18 cellular contexts compared by ENCODE assay signal in genomic region chr9:105126233-105126632, GRCh38.
DNase-seq lines count a peak whose midpoint lies in the region; ATAC-seq and TF ChIP-seq lines count a peak whose summit lies in the region.
"Had no signal": no experiment of that assay in that cellular context is flagged by ENCODE, and none has a peak within 500 bp of the region (broad histone marks: within the 10 kb centered on the region; RNA-seq: fewer than 3 reads in every experiment).

No MANE protein-coding gene starts in this region.

- dilution Hi-C loops in IMR-90 (cut with HindIII; ENCODE audit: low sequenced_read_pairs, unreplicated experiment), result no loop called here

- TF ChIP-seq RAD21 in IMR-90 (IDR thresholded peaks at IDR 0.05; ENCODE audit: low read length), result no peak

- H2BK15ac ChIP-seq in IMR-90 (ENCODE audit: low read depth, low read length), result peak overlapping the region; percentile 58; the same call in 2 of the 3 replicates

- H3K27ac Mint-ChIP-seq in CD4-positive, alpha-beta T cell, result peak overlapping the region; percentile 73
- H3K27ac Mint-ChIP-seq in brain (peak overlapping the region; percentile 29 to 87 (median 71)), Calu3 (ENCODE audit: unreplicated experiment) (no peak overlapping the region)
- H3K27ac Mint-ChIP-seq in naive thymus-derived CD4-positive, alpha-beta T cell, result peak overlapping the region in 4 of 9 donors; percentile 2 to 69 (median 50)
- H3K27ac Mint-ChIP-seq: activated CD4-positive, alpha-beta memory T cell treated with anti-CD3 and anti-CD28 coated beads, Interleukin-2, amount 10 ng/mL, durations not matched to agents 7 days and 5 days; activated T-cell treated with anti-CD3 and anti-CD28 coated beads, Interleukin-2, amount 50 U/mL, for 72 hours had no signal

- H3K4me3 ChIP-seq in IMR-90 (ENCODE audit: insufficient read depth, low read depth, low read length), result no peak overlapping the region
- no peak overlapping the region for H3K4me3 ChIP-seq in naive thymus-derived CD4-positive, alpha-beta T cell (ENCODE audit: low read length)
- H3K4me3 ChIP-seq: testis had no signal

- H3K27me3 ChIP-seq in CD4-positive, alpha-beta T cell (ENCODE audit: control insufficient read depth, insufficient read depth, low read length), result no peaks in the 10 kb centered on the region
- no peaks in the 10 kb centered on the region for H3K27me3 ChIP-seq in IMR-90 (ENCODE audit: control insufficient read depth, insufficient read depth, low read length)
- H3K27me3 ChIP-seq in naive thymus-derived CD4-positive, alpha-beta T cell (ENCODE audit: control insufficient read depth in 2 of 2, insufficient read depth in 2 of 2, low read length in 2 of 2), result no peaks in the 10 kb centered on the region
- H3K27me3 ChIP-seq: foreskin keratinocyte, testis had no signal

- intact Hi-C loops in CD4-positive, alpha-beta T cell (cut with DNase I, micrococcal nuclease), result loop anchor here (2.0 to 5.0 kb wide), 4 partner anchors 74 to 279 kb away; partner anchors contain the start of gene ABCA1 (in 1 of the 2)
- intact Hi-C loops in IMR-90 (cut with micrococcal nuclease) (loop anchor here (5.0 kb wide), 1 partner anchor 134 kb away; no protein-coding TSS in a partner anchor), Calu3 (cut with micrococcal nuclease; ENCODE audit: unreplicated experiment) (no loop called here)
- intact Hi-C loops in naive thymus-derived CD4-positive, alpha-beta T cell (cut with micrococcal nuclease), result loop anchor here (2.0 to 10.0 kb wide), 5 partner anchors 74 to 1034 kb away; partner anchors contain the start of genes NIPSNAP3A (in 1 of the 2), SMC2 (in 1 of the 2) and TMEM38B (in 1 of the 2)

- DNase-seq in CD4-positive, alpha-beta T cell, result no peak
- DNase-seq in IMR-90, result peak; percentile 24
- DNase-seq in naive thymus-derived CD4-positive, alpha-beta T cell, result no peak
- no peak for DNase-seq in Calu3
- DNase-seq in occipital lobe (lab: John Stamatoyannopoulos, UW), result no peak
- DNase-seq in cortex of kidney (lab: John Stamatoyannopoulos, UW), result no peak
- DNase-seq: activated CD4-positive, alpha-beta memory T cell treated with anti-CD3 and anti-CD28 coated beads, Interleukin-2, amount 10 ng/mL, durations not matched to agents 7 days and 5 days; activated T-cell treated with anti-CD3 and anti-CD28 coated beads, Interleukin-2, amount 50 U/mL, for 72 hours; foreskin keratinocyte; H9; NCI-H1436; NCI-H774; T-helper 2 cell; testis had no signal

- no peaks in the 10 kb centered on the region for H3K27me3 Mint-ChIP-seq in CD4-positive, alpha-beta T cell
- peaks cover 5% of the 10 kb centered on the region for H3K27me3 Mint-ChIP-seq in brain
- peaks cover 0 to 31% (median 0%) of the 10 kb centered on the region in 5 donors for H3K27me3 Mint-ChIP-seq in naive thymus-derived CD4-positive, alpha-beta T cell
- H3K27me3 Mint-ChIP-seq in Calu3 (ENCODE audit: unreplicated experiment), result peaks cover 9% of the 10 kb centered on the region
- H3K27me3 Mint-ChIP-seq: activated naive CD8-positive, alpha-beta T cell had no signal

- peak overlapping the region; percentile 12 for H2AK5ac ChIP-seq in IMR-90 (ENCODE audit: low read depth, low read length)

- H3K9me1 ChIP-seq in IMR-90 (ENCODE audit: insufficient read depth, low read length), result peaks cover 8% of the 10 kb centered on the region; the same call in 1 of the 2 replicates

- WGBS in IMR-90 (ENCODE audit: extremely low coverage in 2 of 2, insufficient read length in 1 of 2), 2 experiments, result no CpG with 5 or more reads among the region's 1 CpG

- peaks cover 70% of the 10 kb centered on the region for H3K4me1 Mint-ChIP-seq in CD4-positive, alpha-beta T cell (ENCODE audit: low read depth)
- H3K4me1 Mint-ChIP-seq in brain (peaks cover 22% of the 10 kb centered on the region), Calu3 (ENCODE audit: low read depth, unreplicated experiment) (no peaks in the 10 kb centered on the region)
- H3K4me1 Mint-ChIP-seq in naive thymus-derived CD4-positive, alpha-beta T cell, result peaks cover 36 to 72% (median 62%) of the 10 kb centered on the region in 7 donors

- H3K9me3 ChIP-seq in CD4-positive, alpha-beta T cell (ENCODE audit: control insufficient read depth, low read length), result no peaks in the 10 kb centered on the region
- H3K9me3 ChIP-seq in IMR-90 (ENCODE audit: control insufficient read depth, insufficient read depth, low read length), result no peaks in the 10 kb centered on the region
- H3K9me3 ChIP-seq in naive thymus-derived CD4-positive, alpha-beta T cell (ENCODE audit: control insufficient read depth in 2 of 3, low read length in 3 of 3), result no peaks in the 10 kb centered on the region
- H3K9me3 ChIP-seq: testis had no signal

- H2AFZ ChIP-seq in IMR-90 (replicated peaks; ENCODE audit: low read length, poor library complexity), result peak overlapping the region; percentile 67

- no peaks in the 10 kb centered on the region for H3K9me3 Mint-ChIP-seq in CD4-positive, alpha-beta T cell
- peaks cover 0 to 6% (median 4%) of the 10 kb centered on the region in 5 experiments for H3K9me3 Mint-ChIP-seq in brain
- H3K9me3 Mint-ChIP-seq in naive thymus-derived CD4-positive, alpha-beta T cell, result peaks cover 0 to 3% (median 0%) of the 10 kb centered on the region in 11 donors
- no peaks in the 10 kb centered on the region for H3K9me3 Mint-ChIP-seq in Calu3 (ENCODE audit: low read depth, unreplicated experiment)
- H3K9me3 Mint-ChIP-seq: activated CD4-positive, alpha-beta memory T cell treated with anti-CD3 and anti-CD28 coated beads, Interleukin-2, amount 10 ng/mL, durations not matched to agents 7 days and 5 days; activated T-cell treated with anti-CD3 and anti-CD28 coated beads, Interleukin-2, amount 50 U/mL, for 72 hours had no signal

- H3K36me3 ChIP-seq in IMR-90 (ENCODE audit: control insufficient read depth, insufficient read depth, low read length), result no peaks in the 10 kb centered on the region
- H3K36me3 ChIP-seq in naive thymus-derived CD4-positive, alpha-beta T cell (ENCODE audit: control insufficient read depth in 2 of 3, insufficient read depth in 3 of 3, low read length in 3 of 3), result no peaks in the 10 kb centered on the region

- peak overlapping the region; percentile 69 for H2BK5ac ChIP-seq in IMR-90 (ENCODE audit: low read depth, low read length, poor library complexity, severe bottlenecking)

- POLR2A ChIA-PET in CD4-positive, alpha-beta T cell (lab: Charles Lee), result interaction anchor here (1.1 kb wide), 1 partner anchor 11 kb away, joined by 4 read pairs; no protein-coding TSS in a partner anchor
- POLR2A ChIA-PET in IMR-90 (lab: Charles Lee; ENCODE audit: unreplicated experiment), result interaction anchor here (0.6 kb wide), 1 partner anchor 114 kb away, joined by 5 read pairs; no protein-coding TSS in a partner anchor
- POLR2A ChIA-PET in naive thymus-derived CD4-positive, alpha-beta T cell (lab: Charles Lee), result no interaction called here

- H3K4ac ChIP-seq in IMR-90 (ENCODE audit: low read depth, low read length), result peak overlapping the region; percentile 57; the same call in 1 of the 2 replicates

- peak overlapping the region; percentile 71 for H2BK120ac ChIP-seq in IMR-90 (ENCODE audit: low read depth, low read length)

- H3K56ac ChIP-seq in IMR-90 (ENCODE audit: extremely low read depth, insufficient read depth, low read length), result no peak overlapping the region

- CTCF ChIA-PET in CD4-positive, alpha-beta T cell (lab: Charles Lee), result no interaction called here
- CTCF ChIA-PET in IMR-90 (lab: Yijun Ruan, JAX), result no interaction called here
- CTCF ChIA-PET in naive thymus-derived CD4-positive, alpha-beta T cell (lab: Charles Lee), result interaction anchor here (0.6 to 0.7 kb wide), 2 partner anchors 53 to 1032 kb away, joined by 3 read pairs; no protein-coding TSS in a partner anchor
- CTCF ChIA-PET in Calu3 (lab: Charles Lee), result no interaction called here

- H4K91ac ChIP-seq in IMR-90 (ENCODE audit: insufficient read depth, low read depth, low read length), result peak overlapping the region; percentile 67

- 0 out of 2 replicates have a peak overlapping the region, but pooled peaks have one; percentile 2 for H3K23ac ChIP-seq in IMR-90 (ENCODE audit: low read depth, low read length)

- BruUV-seq in IMR-90 (replicated peaks; lab: Mats Ljungman, UMichigan), result no TSS peak
- BruUV-seq in Calu3 (replicated peaks; lab: Mats Ljungman, UMichigan), result no TSS peak

- H4K8ac ChIP-seq in IMR-90 (ENCODE audit: low read depth in 2 of 2, low read length in 2 of 2), result peak overlapping the region; percentile 65 to 67

- H4K5ac ChIP-seq in IMR-90 (ENCODE audit: low read depth, low read length), result peak overlapping the region; percentile 52

- H3K9ac ChIP-seq in IMR-90 (ENCODE audit: low read depth, low read length), result peak overlapping the region; percentile 48

- H3K14ac ChIP-seq in IMR-90 (replicated peaks; ENCODE audit: low read depth, low read length), result peak overlapping the region; percentile 14

- no peak overlapping the region for H3K4me2 ChIP-seq in IMR-90 (ENCODE audit: low read depth, low read length)

- no peak overlapping the region for H2AK9ac ChIP-seq in IMR-90 (replicated peaks; ENCODE audit: low read depth, low read length, poor library complexity)

- H3K79me1 ChIP-seq in IMR-90 (ENCODE audit: low read depth in 1 of 2, low read length in 2 of 2), result no peaks in the 10 kb centered on the region

- H3K18ac ChIP-seq in IMR-90 (ENCODE audit: low read depth, low read length), result peak overlapping the region; percentile 46

- no peak for ATAC-seq in CD4-positive, alpha-beta T cell (ENCODE audit: poor library complexity)
- no peak for ATAC-seq in IMR-90 (ENCODE audit: low read depth)
- no peak for ATAC-seq in naive thymus-derived CD4-positive, alpha-beta T cell
- ATAC-seq in GM21423 (IDR thresholded peaks at IDR 0.05; ENCODE audit: unreplicated experiment), result no peak
- ATAC-seq: activated T-cell treated with anti-CD3 and anti-CD28 coated beads, Interleukin-2, amount 50 U/mL, for 72 hours had no signal

- TF ChIP-seq POLR2A in IMR-90 (IDR thresholded peaks at IDR 0.05; ENCODE audit: low read depth, low read length), result no peak

- no peak overlapping the region for H3K27ac ChIP-seq in CD4-positive, alpha-beta T cell (ENCODE audit: low read depth, low read length)
- H3K27ac ChIP-seq in IMR-90 (ENCODE audit: insufficient read depth, low read length), result peak overlapping the region; percentile 58; the same call in 1 of the 2 replicates
- no peak overlapping the region for H3K27ac ChIP-seq in naive thymus-derived CD4-positive, alpha-beta T cell (ENCODE audit: low read depth, low read length)
- H3K27ac ChIP-seq: foreskin keratinocyte, testis had no signal

- H3K4me1 ChIP-seq in IMR-90 (ENCODE audit: control insufficient read depth, insufficient read depth, low read length), result peaks cover 10% of the 10 kb centered on the region
- H3K4me1 ChIP-seq in naive thymus-derived CD4-positive, alpha-beta T cell (ENCODE audit: control insufficient read depth in 2 of 2, insufficient read depth in 2 of 2, low read length in 2 of 2), result peaks cover 31 to 58% of the 10 kb centered on the region in 2 donors
- H3K4me1 ChIP-seq: foreskin keratinocyte, testis had no signal

- H4K20me1 ChIP-seq in IMR-90 (ENCODE audit: insufficient read depth, low read length), result no peaks in the 10 kb centered on the region

- in situ Hi-C loops in IMR-90 (cut with MboI; ENCODE audit: low sequenced_read_pairs), result loop anchor here (25.0 kb wide), 1 partner anchor 139 kb away; no protein-coding TSS in a partner anchor

- TF ChIP-seq CTCF in CD4-positive, alpha-beta T cell (IDR thresholded peaks at IDR 0.05), result no peak
- TF ChIP-seq CTCF in IMR-90 (conservative IDR thresholded peaks at IDR 0.05; ENCODE audit: low read depth, low read length) (no peak), brain (conservative IDR thresholded peaks at IDR 0.05) (no peak), Calu3 (IDR thresholded peaks at IDR 0.05; ENCODE audit: unreplicated experiment) (no peak)

- peak overlapping the region; percentile 51 for H2BK20ac ChIP-seq in IMR-90 (ENCODE audit: low read depth, low read length)

- H3K36me3 Mint-ChIP-seq in CD4-positive, alpha-beta T cell (ENCODE audit: low read depth), result no peaks in the 10 kb centered on the region
- no peaks in the 10 kb centered on the region for H3K36me3 Mint-ChIP-seq in brain
- no peaks in the 10 kb centered on the region for H3K36me3 Mint-ChIP-seq in naive thymus-derived CD4-positive, alpha-beta T cell
- no peaks in the 10 kb centered on the region for H3K36me3 Mint-ChIP-seq in Calu3 (ENCODE audit: insufficient read depth, unreplicated experiment)
- H3K36me3 Mint-ChIP-seq: activated naive CD8-positive, alpha-beta T cell had no signal

- peak overlapping the region; percentile 56 for H3K4me3 Mint-ChIP-seq in CD4-positive, alpha-beta T cell
- no peak overlapping the region for H3K4me3 Mint-ChIP-seq in brain
- H3K4me3 Mint-ChIP-seq in naive thymus-derived CD4-positive, alpha-beta T cell, result peak overlapping the region in 9 of 10 donors; percentile 16 to 78 (median 67)
- H3K4me3 Mint-ChIP-seq in Calu3 (ENCODE audit: low read depth, unreplicated experiment), result no peak overlapping the region
- H3K4me3 Mint-ChIP-seq: activated CD4-positive, alpha-beta memory T cell treated with anti-CD3 and anti-CD28 coated beads, Interleukin-2, amount 10 ng/mL, durations not matched to agents 7 days and 5 days; activated T-cell treated with anti-CD3 and anti-CD28 coated beads, Interleukin-2, amount 50 U/mL, for 72 hours; H9; neural crest cell had no signal

Comparison
In these comparisons a context has a peak if more than half of its experiments do, and no peak if none do; other contexts are left out.
1. H3K4me3 Mint-ChIP-seq: peak in CD4-positive, alpha-beta T cell (single experiment) and naive thymus-derived CD4-positive, alpha-beta T cell (9 of 10); none in brain (0 of 5) and Calu3 (single experiment).